8 cellular contexts compared by ENCODE assay signal in the genomic region with DNA sequence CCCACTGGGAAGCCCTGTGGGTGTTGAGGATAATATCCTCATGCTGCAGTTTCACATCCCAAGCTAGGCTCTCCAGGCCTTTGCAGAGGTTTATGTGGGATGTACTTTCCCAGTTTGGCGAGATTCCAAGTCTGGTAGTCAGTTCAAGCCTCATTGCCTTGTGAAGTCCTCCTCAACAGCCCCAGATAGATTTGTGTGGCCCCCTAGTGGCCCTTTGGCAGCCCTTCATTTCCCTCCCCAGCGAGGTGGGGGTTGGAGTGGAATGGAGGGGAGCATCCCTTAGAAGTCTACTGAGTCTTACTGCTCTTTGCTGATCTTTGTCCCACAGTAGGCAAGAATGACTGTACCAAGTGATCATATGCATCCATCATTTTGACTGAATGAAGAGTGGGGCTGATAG.
A peak's percentile ranks its signal among the peaks of the same experiment; 100 is the strongest.
DNase-seq lines count a peak whose midpoint lies in the region; ATAC-seq and TF ChIP-seq lines count a peak whose summit lies in the region.

No MANE protein-coding gene starts in this region.

- peaks cover 10% of the 10 kb centered on the region for H3K36me3 ChIP-seq in thoracic aorta

- peak; percentile 55 for TF ChIP-seq CTCF in C4-2B (conservative IDR thresholded peaks at IDR 0.05)
- peak; percentile 85 for TF ChIP-seq CTCF in WI38 (IDR thresholded peaks at IDR 0.05; ENCODE audit: low read depth, low read length)
- peak; percentile 40 for TF ChIP-seq CTCF in thoracic aorta (IDR thresholded peaks at IDR 0.05)

- H3K27me3 ChIP-seq in thoracic aorta (replicated peaks; ENCODE audit: insufficient read depth) = no peaks in the 10 kb centered on the region

- ATAC-seq in thoracic aorta (ENCODE audit: insufficient number of reproducible peaks, low FRiP score, low read depth) (peak; percentile 14), GM18517 (IDR thresholded peaks at IDR 0.05; ENCODE audit: unreplicated experiment) (no peak)

- DNase-seq in Jurkat, Clone E6-1 (ENCODE audit: low read depth, low spot score) = peak; percentile 7
- DNase-seq in hippocampal formation (lab: John Stamatoyannopoulos, UW) (peak; percentile 36 to 52), thoracic aorta (ENCODE audit: low spot score) (no peak), GM19240 (ENCODE audit: insufficient read length, low spot score) (no peak)
- DNase-seq in activated CD8-positive, alpha-beta memory T cell treated with anti-CD3 and anti-CD28 coated beads for 24 hours = no peak

- no peak overlapping the region for H3K4me3 ChIP-seq in Jurkat, Clone E6-1 (ENCODE audit: low read length)
- no peak overlapping the region for H3K4me3 ChIP-seq in WI38 (ENCODE audit: low read depth, low read length)
- no peak overlapping the region for H3K4me3 ChIP-seq in thoracic aorta

- H3K9me3 ChIP-seq in thoracic aorta = no peaks in the 10 kb centered on the region

- no peak overlapping the region for H3K27ac ChIP-seq in C4-2B
- no peak overlapping the region for H3K27ac ChIP-seq in thoracic aorta

- peaks cover 6 to 32% of the 10 kb centered on the region in 2 donors for H3K4me1 ChIP-seq in thoracic aorta (ENCODE audit: control insufficient read depth in 1 of 2, low read depth in 2 of 2)

Comparison
In these comparisons a context has a peak if more than half of its experiments do, and no peak if none do; other contexts are left out.
1. DNase-seq: peak in Jurkat, Clone E6-1 (single experiment) and hippocampal formation (2 of 2); none in thoracic aorta (single experiment), GM19240 (single experiment) and activated CD8-positive, alpha-beta memory T cell treated with anti-CD3 and anti-CD28 coated beads for 24 hours (single experiment).
2. Peak in every context shown above with its lines, with median percentiles within 50 percentile points of each other: CTCF ChIP-seq.